In genomic region chr11:63945482-63946163, GRCh38 we compare ENCODE assay signal across 8 cellular contexts. TPM values are rescaled to one million over a fixed set of nuclear protein-coding genes. Genes with fewer than 3 reads are reported as not detected.
A peak's percentile ranks its signal among the peaks of the same experiment; 100 is the strongest.
DNase-seq lines count a peak whose midpoint lies in the region; ATAC-seq lines count a peak whose summit lies in the region.

No MANE protein-coding gene starts in this region.

- H3K36me3 Mint-ChIP-seq in memory B cell = peaks cover 2% of the 10 kb centered on the region

- ATAC-seq in memory B cell (ENCODE audit: low read depth) (peak; percentile 71), GM21515 (IDR thresholded peaks at IDR 0.05; ENCODE audit: unreplicated experiment) (no peak)

- H3K4me1 Mint-ChIP-seq in memory B cell = peaks cover 14% of the 10 kb centered on the region

- H3K4me1 ChIP-seq in effector memory CD4-positive, alpha-beta T cell (ENCODE audit: control insufficient read depth, insufficient read depth, low read length, poor library complexity, severe bottlenecking) = no peaks in the 10 kb centered on the region

- no peaks in the 10 kb centered on the region for H3K27me3 Mint-ChIP-seq in memory B cell

- H3K27ac ChIP-seq in effector memory CD4-positive, alpha-beta T cell (ENCODE audit: insufficient read depth, low read length, poor library complexity, severe bottlenecking) = no peak overlapping the region

- H3K27me3 ChIP-seq in H7 (ENCODE audit: control insufficient read depth, insufficient read depth, low read length) = no peaks in the 10 kb centered on the region
- H3K27me3 ChIP-seq in effector memory CD4-positive, alpha-beta T cell (replicated peaks; ENCODE audit: control insufficient read depth, insufficient read depth, low read length, poor library complexity, severe bottlenecking) = no peaks in the 10 kb centered on the region

- H3K4me3 Mint-ChIP-seq in memory B cell = no peak overlapping the region

- H3K27ac Mint-ChIP-seq in memory B cell = no peak overlapping the region

- H3K9me3 Mint-ChIP-seq in memory B cell = no peaks in the 10 kb centered on the region

- peaks cover 11% of the 10 kb centered on the region for H3K36me3 ChIP-seq in H7 (replicated peaks; ENCODE audit: control insufficient read depth, insufficient read depth, low read length)
- H3K36me3 ChIP-seq in effector memory CD4-positive, alpha-beta T cell (ENCODE audit: control insufficient read depth, insufficient read depth, low read length) = peaks cover 9% of the 10 kb centered on the region

- DNase-seq in Ammon's horn (ENCODE audit: low spot score) (peak; percentile 91), H7 (peak; percentile 86), NCI-H446 treated with DMSO at 0.1 percent for 48 hours (lab: John Stamatoyannopoulos, UW) (peak; percentile 76), memory B cell (ENCODE audit: low spot score in 2 of 2) (peak; percentile 31 to 33)
- DNase-seq in activated CD4-positive, alpha-beta T cell treated with anti-CD3 and anti-CD28 coated beads, Interleukin-2, amount 50 U/mL, for 4 hours = peak; percentile 42 to 50
- peak in 2 of 3 donors; percentile 9 to 28 for DNase-seq in effector memory CD4-positive, alpha-beta T cell
- DNase-seq in stimulated activated CD8-positive, alpha-beta memory T cell treated with anti-CD3 and anti-CD28 coated beads, Interleukin-4, amount 100 ng/mL, for 48 hours = peak; percentile 54

- H3K9me3 ChIP-seq in effector memory CD4-positive, alpha-beta T cell (ENCODE audit: control insufficient read depth, low read length) = no peaks in the 10 kb centered on the region

- H3K4me3 ChIP-seq in H7 (ENCODE audit: insufficient read depth, low read depth, low read length) = no peak overlapping the region
- no peak overlapping the region for H3K4me3 ChIP-seq in effector memory CD4-positive, alpha-beta T cell (ENCODE audit: insufficient read depth, low read depth, low read length, poor library complexity, severe bottlenecking)

RNA-seq across cellular contexts. Expression of gene NAA40, which starts 6.8 kb away (rescaled TPM):
- 13.8 and 15.0 TPM in 2 replicates for total RNA-seq in H7 (2014; rRNA removed; shearing (Covaris generic))

RNA-seq across cellular contexts. Expression of gene RCOR2, which starts 28.7 kb away (rescaled TPM):
- total RNA-seq in H7 (2014; rRNA removed; shearing (Covaris generic)) = 63.5 and 66.8 TPM in 2 replicates

RNA-seq across cellular contexts. Expression of gene COX8A, which starts 28.8 kb away (rescaled TPM):
- total RNA-seq in H7 (2014; rRNA removed; shearing (Covaris generic)) = 836 and 1,175 TPM in 2 replicates

RNA-seq across cellular contexts. Expression of gene OTUB1, which starts 40.6 kb away (rescaled TPM):
- total RNA-seq in H7 (2014; rRNA removed; shearing (Covaris generic)) = 76.6 and 77.4 TPM in 2 replicates

Comparison
In these comparisons a context has a peak if more than half of its experiments do, and no peak if none do; other contexts are left out.
1. DNase-seq: peak in every context shown above with its lines; median percentile 91 in Ammon's horn; 86 in H7; 76 in NCI-H446 treated with DMSO at 0.1 percent for 48 hours; 54 in stimulated activated CD8-positive, alpha-beta memory T cell treated with anti-CD3 and anti-CD28 coated beads, Interleukin-4, amount 100 ng/mL, for 48 hours; 46 in activated CD4-positive, alpha-beta T cell treated with anti-CD3 and anti-CD28 coated beads, Interleukin-2, amount 50 U/mL, for 4 hours; 32 in memory B cell; 18 in effector memory CD4-positive, alpha-beta T cell.